20 cellular contexts compared by ENCODE assay signal in genomic region chr10:79359816-79360498, GRCh38.
"Had no signal": no experiment of that assay in that cellular context is flagged by ENCODE, and none has a peak within 500 bp of the region (broad histone marks: within the 10 kb centered on the region; RNA-seq: fewer than 3 reads in every experiment).

No MANE protein-coding gene starts in this region.

- H3K4me3 Mint-ChIP-seq: activated naive CD4-positive, alpha-beta T cell treated with anti-CD3 and anti-CD28 coated beads, Interleukin-2, amount 50 U/mL, for 24 hours; activated T-cell treated with anti-CD3 and anti-CD28 coated beads, Interleukin-2, amount 50 U/mL, for 72 hours; neural progenitor cell; stimulated activated effector memory CD8-positive, alpha-beta T cell treated with anti-CD3 and anti-CD28 coated beads, Interleukin-12 subunit alpha, Interleukin-12 subunit beta, amount 100 ng/mL, for 72 hours; T-helper 1 cell treated with Interleukin-12 subunit alpha and Interleukin-12 subunit beta and Interleukin-4 antibody, amounts not matched to agents 30 μg/mL and 1 μg/mL, for 36 hours had no signal

- ATAC-seq: activated T-cell treated with anti-CD3 and anti-CD28 coated beads, Interleukin-2, amount 50 U/mL, for 72 hours; body of pancreas; heart left ventricle; left cardiac atrium; stimulated activated effector memory CD8-positive, alpha-beta T cell treated with anti-CD3 and anti-CD28 coated beads, Interleukin-12 subunit alpha, Interleukin-12 subunit beta, amount 100 ng/mL, for 72 hours had no signal

- H3K27me3 ChIP-seq: body of pancreas, cardiac muscle cell, heart left ventricle, neural progenitor cell, right atrium auricular region, upper lobe of left lung had no signal

- DNase-seq: activated CD4-positive, alpha-beta T cell treated with anti-CD3 and anti-CD28 coated beads for 4 hours; activated CD4-positive, alpha-beta T cell treated with anti-CD3 and anti-CD28 coated beads, Interleukin-2, amount 50 U/mL, for 48 hours; activated CD4-positive, CD25-positive, alpha-beta regulatory T cell; activated effector memory CD4-positive, alpha-beta T cell treated with anti-CD3 and anti-CD28 coated beads, Interleukin-2, amount 50 U/mL, for 16 hours; activated T-cell treated with anti-CD3 and anti-CD28 coated beads, Interleukin-2, amount 50 U/mL, for 72 hours; anterior cingulate cortex; body of pancreas; left cardiac atrium; mesenchymal stem cell; stimulated activated CD4-positive, alpha-beta T cell treated with anti-CD3 and anti-CD28 coated beads, Interleukin-12 subunit alpha, Interleukin-12 subunit beta, amount 100 ng/mL, for 4 hours; T1000 had no signal

- H3K27ac Mint-ChIP-seq: activated naive CD4-positive, alpha-beta T cell treated with anti-CD3 and anti-CD28 coated beads, Interleukin-2, amount 50 U/mL, for 24 hours; activated T-cell treated with anti-CD3 and anti-CD28 coated beads, Interleukin-2, amount 50 U/mL, for 72 hours; neural progenitor cell; stimulated activated effector memory CD8-positive, alpha-beta T cell treated with anti-CD3 and anti-CD28 coated beads, Interleukin-12 subunit alpha, Interleukin-12 subunit beta, amount 100 ng/mL, for 72 hours; T-helper 1 cell treated with Interleukin-12 subunit alpha and Interleukin-12 subunit beta and Interleukin-4 antibody, amounts not matched to agents 30 μg/mL and 1 μg/mL, for 36 hours had no signal

- H3K9me3 Mint-ChIP-seq: activated naive CD4-positive, alpha-beta T cell treated with anti-CD3 and anti-CD28 coated beads, Interleukin-2, amount 50 U/mL, for 24 hours; activated T-cell treated with anti-CD3 and anti-CD28 coated beads, Interleukin-2, amount 50 U/mL, for 72 hours; stimulated activated effector memory CD8-positive, alpha-beta T cell treated with anti-CD3 and anti-CD28 coated beads, Interleukin-12 subunit alpha, Interleukin-12 subunit beta, amount 100 ng/mL, for 72 hours had no signal

- H3K27me3 Mint-ChIP-seq: activated naive CD4-positive, alpha-beta T cell treated with anti-CD3 and anti-CD28 coated beads, Interleukin-2, amount 50 U/mL, for 24 hours had no signal

- H2AFZ ChIP-seq: neural progenitor cell had no signal

- H3K27ac ChIP-seq: body of pancreas, cardiac muscle cell, heart left ventricle, neural progenitor cell, prostate gland, right atrium auricular region, upper lobe of left lung had no signal

- H3K36me3 ChIP-seq: neural progenitor cell, prostate gland had no signal

- H3K4me1 ChIP-seq: neural progenitor cell, prostate gland, right atrium auricular region, upper lobe of left lung had no signal

- H3K4me2 ChIP-seq: neural progenitor cell had no signal

- H3K9me3 ChIP-seq: body of pancreas, prostate gland, right atrium auricular region, upper lobe of left lung had no signal

- H3K4me1 Mint-ChIP-seq: neural progenitor cell had no signal

- H3K9ac ChIP-seq: neural progenitor cell had no signal

- H3K4me3 ChIP-seq: body of pancreas, cardiac muscle cell, heart left ventricle, neural progenitor cell, prostate gland, right atrium auricular region, upper lobe of left lung had no signal
